8 cellular contexts compared by ENCODE assay signal in genomic region chr15:98177950-98178848, GRCh38.
A peak's percentile ranks its signal among the peaks of the same experiment; 100 is the strongest.
DNase-seq lines count a peak whose midpoint lies in the region; ATAC-seq, FAIRE-seq and TF ChIP-seq lines count a peak whose summit lies in the region.

No MANE protein-coding gene starts in this region.

- H3K27ac Mint-ChIP-seq in T-helper 17 cell: no peak overlapping the region

- no peak overlapping the region for H2BK15ac ChIP-seq in H1 (ENCODE audit: low read length)

- no peaks in the 10 kb centered on the region for H3K23me2 ChIP-seq in H1 (ENCODE audit: low read depth, low read length)

- WGBS in H1 (ENCODE audit: extremely low coverage in 1 of 2, insufficient coverage in 1 of 2, insufficient read length in 1 of 2, insufficient replicate concordance in 2 of 2, low coverage in 1 of 2, low lambda C conversion rate in 2 of 2, missing lambda C conversion rate in 1 of 2), 2 experiments: 42% methylated on average over 13 of the region's 13 CpGs; no CpG with 5 or more reads in 1 of the 2 experiments

- H3K27me3 Mint-ChIP-seq in T-helper 17 cell: peaks cover 43% of the 10 kb centered on the region

- H3K79me2 ChIP-seq in H1 (ENCODE audit: control insufficient read depth in 1 of 2, insufficient read depth in 2 of 2, low read length in 2 of 2): no peaks in the 10 kb centered on the region

- H3K9me3 ChIP-seq in T-helper 17 cell (ENCODE audit: control insufficient read depth, low read length, poor library complexity, severe bottlenecking) (no peaks in the 10 kb centered on the region), H1 (ENCODE audit: insufficient read depth in 2 of 2, low read depth in 1 of 2, low read length in 1 of 2) (no peaks in the 10 kb centered on the region), upper lobe of right lung (no peaks in the 10 kb centered on the region)

- no peak overlapping the region for H3K4me3 Mint-ChIP-seq in T-helper 17 cell

- POLR2A ChIA-PET in H1 (lab: Charles Lee; ENCODE audit: partially characterized antibody): no interaction called here

- H2AK5ac ChIP-seq in H1 (ENCODE audit: low read depth, low read length): no peak overlapping the region

- no peak overlapping the region for H3K14ac ChIP-seq in H1 (ENCODE audit: insufficient read length)

- TF ChIP-seq EP300 in H1 (IDR thresholded peaks at IDR 0.05; ENCODE audit: borderline replicate concordance in 1 of 2, low read depth in 2 of 2, low read length in 2 of 2): no peak

- H4K8ac ChIP-seq in H1 (ENCODE audit: extremely low read depth, insufficient read depth, low read length): no peak overlapping the region

- H3K27ac ChIP-seq in H1 (ENCODE audit: low read depth, low read length) (no peak overlapping the region), upper lobe of right lung (no peak overlapping the region)

- H3K4me2 ChIP-seq in H1 (ENCODE audit: insufficient read depth in 1 of 2, low read depth in 2 of 2, low read length in 2 of 2): no peak overlapping the region

- H3K36me3 ChIP-seq in H1 (ENCODE audit: control insufficient read depth in 2 of 4, insufficient read depth in 4 of 4, low read length in 3 of 4): no peaks in the 10 kb centered on the region
- H3K36me3 ChIP-seq in upper lobe of right lung: no peaks in the 10 kb centered on the region

- no peak overlapping the region for H2BK120ac ChIP-seq in H1 (replicated peaks; ENCODE audit: low read depth, low read length)

- H3K56ac ChIP-seq in H1 (replicated peaks; ENCODE audit: insufficient read length, low read depth, low read length): no peak overlapping the region

- H3K23ac ChIP-seq in H1 (ENCODE audit: insufficient read length): no peak overlapping the region

- H2BK5ac ChIP-seq in H1 (ENCODE audit: low read depth, low read length): no peak overlapping the region

- CTCF ChIA-PET in H1 (lab: Charles Lee; ENCODE audit: partially characterized antibody): interaction anchor here (0.5 to 4.1 kb wide), 78 partner anchors 8 to 1552 kb away, joined by 3 to 61 read pairs (median 4); no protein-coding TSS in a partner anchor

- H4K20me1 ChIP-seq in H1 (replicated peaks in 1 of 2; ENCODE audit: control insufficient read depth in 1 of 2, insufficient read depth in 2 of 2, low read length in 2 of 2): no peaks in the 10 kb centered on the region

- TF ChIP-seq RAD21 in H1 (IDR thresholded peaks at IDR 0.05 in 1 of 2, conservative IDR thresholded peaks at IDR 0.05 in 1 of 2; ENCODE audit: low read depth in 2 of 2, low read length in 2 of 2): peak; percentile 98 to 100

- no peak overlapping the region for H3K4ac ChIP-seq in H1 (replicated peaks; ENCODE audit: insufficient read length, low read depth, low read length)

- H3K4me1 ChIP-seq in H1 (replicated peaks in 1 of 4; ENCODE audit: control insufficient read depth in 3 of 4, insufficient read depth in 4 of 4, low read length in 3 of 4) (peaks cover 0 to 2% (median under 1%) of the 10 kb centered on the region in 4 experiments; a peak in 4 of 7 replicates), upper lobe of right lung (no peaks in the 10 kb centered on the region)

- no peak overlapping the region for H4K5ac ChIP-seq in H1 (ENCODE audit: insufficient read length, low read depth, low read length)

- no peaks in the 10 kb centered on the region for H3K36me3 Mint-ChIP-seq in T-helper 17 cell (ENCODE audit: low read depth)

- H2BK12ac ChIP-seq in H1 (ENCODE audit: low read depth, low read length): no peak overlapping the region

- no peak overlapping the region for H4K91ac ChIP-seq in H1 (replicated peaks; ENCODE audit: insufficient read length, low read length)

- peak; percentile 57 for ATAC-seq in GM21825 (IDR thresholded peaks at IDR 0.05; ENCODE audit: unreplicated experiment)
- peak; percentile 55 for ATAC-seq in T-helper 17 cell
- peak; percentile 91 for ATAC-seq in upper lobe of right lung
- no peak for ATAC-seq in HG03280 (IDR thresholded peaks at IDR 0.05; ENCODE audit: unreplicated experiment)

- peak; percentile 60 to 94 (median 89) for TF ChIP-seq CTCF in H1 (IDR thresholded peaks at IDR 0.05; ENCODE audit: control extremely low read depth in 1 of 3, insufficient read depth in 1 of 3, low read depth in 1 of 3, low read length in 3 of 3)
- TF ChIP-seq CTCF in upper lobe of right lung (IDR thresholded peaks at IDR 0.05): peak; percentile 68

- no peaks in the 10 kb centered on the region for H3K79me1 ChIP-seq in H1 (ENCODE audit: low read depth, low read length)

- H3K4me1 Mint-ChIP-seq in T-helper 17 cell: peaks cover 9% of the 10 kb centered on the region

- no peak overlapping the region for H3K18ac ChIP-seq in H1 (ENCODE audit: extremely low read depth, low read length)

- intact Hi-C loops in upper lobe of right lung (cut with DNase I): no loop called here

- no peak overlapping the region for H3K4me3 ChIP-seq in H1 (ENCODE audit: extremely low read depth in 1 of 4, insufficient read depth in 2 of 4, low read depth in 3 of 4, low read length in 4 of 4)
- H3K4me3 ChIP-seq in upper lobe of right lung: no peak overlapping the region

- FAIRE-seq in H1 (lab: Jason Lieb, UNC): peak; percentile 91

- peak; percentile 83 for DNase-seq in EL
- DNase-seq in NAMALWA (ENCODE audit: low spot score): peak; percentile 87
- no peak for DNase-seq in T-helper 17 cell
- peak in 1 of 2 experiments; percentile 59 for DNase-seq in H1 (ENCODE audit: low read depth in 1 of 2, low spot score in 2 of 2)
- DNase-seq in lung microvascular endothelial cell (ENCODE audit: low read depth in 2 of 2): peak; percentile 5 to 33
- no peak for DNase-seq in upper lobe of right lung

- H2AFZ ChIP-seq in H1 (ENCODE audit: low read length): no peak overlapping the region

- no peak overlapping the region for H3K9ac ChIP-seq in H1 (replicated peaks in 1 of 4; ENCODE audit: extremely low read depth in 1 of 4, low read depth in 3 of 4, low read length in 3 of 4)

- H2BK20ac ChIP-seq in H1 (ENCODE audit: low read length): no peak overlapping the region

- no peak for TF ChIP-seq POLR2A in H1 (IDR thresholded peaks at IDR 0.05; ENCODE audit: control extremely low read depth in 1 of 2, low read depth in 2 of 2, low read length in 2 of 2)

- H3K27me3 ChIP-seq in H1 (replicated peaks in 1 of 4; ENCODE audit: control insufficient read depth in 3 of 4, extremely low read depth in 1 of 4, insufficient read depth in 3 of 4, low read length in 3 of 4) (no peaks in the 10 kb centered on the region), upper lobe of right lung (peaks cover 5% of the 10 kb centered on the region)

TF ChIP-seq in H1, 55 proteins besides CTCF, POLR2A, EP300 and RAD21:
- TF ChIP-seq SRF (IDR thresholded peaks at IDR 0.05; ENCODE audit: low read depth, low read length): no peak
- no peak for TF ChIP-seq SIRT6 (IDR thresholded peaks at IDR 0.05; ENCODE audit: low read length)
- TF ChIP-seq TEAD4 (IDR thresholded peaks at IDR 0.05; ENCODE audit: low read depth, low read length): peak; percentile 28; the same call in 1 of the 2 replicates
- TF ChIP-seq SAP30 (IDR thresholded peaks at IDR 0.05; ENCODE audit: insufficient read depth, insufficient replicate concordance, low read length): no peak
- TF ChIP-seq, protein P1, sequence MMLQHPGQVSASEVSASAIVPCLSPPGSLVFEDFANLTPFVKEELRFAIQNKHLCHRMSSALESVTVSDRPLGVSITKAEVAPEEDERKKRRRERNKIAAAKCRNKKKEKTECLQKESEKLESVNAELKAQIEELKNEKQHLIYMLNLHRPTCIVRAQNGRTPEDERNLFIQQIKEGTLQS (IDR thresholded peaks at IDR 0.05; ENCODE audit: insufficient read depth, low read depth, low read length): no peak
- TF ChIP-seq NANOG (IDR thresholded peaks at IDR 0.05; ENCODE audit: insufficient read depth, low read depth, low read length, poor library complexity, severe bottlenecking): no peak
- TF ChIP-seq CHD1 (IDR thresholded peaks at IDR 0.05; ENCODE audit: low read depth, low read length): no peak
- no peak for TF ChIP-seq CEBPB (IDR thresholded peaks at IDR 0.05; ENCODE audit: low read depth, low read length)
- no peak for TF ChIP-seq BCL11A (IDR thresholded peaks at IDR 0.05; ENCODE audit: low read depth in 2 of 2, low read length in 2 of 2)

Comparison
In these comparisons a context has a peak if more than half of its experiments do, and no peak if none do; other contexts are left out.
1. DNase-seq: peak in EL (single experiment), NAMALWA (single experiment) and lung microvascular endothelial cell (2 of 2); none in T-helper 17 cell (0 of 3) and upper lobe of right lung (single experiment).